ENCODE assay signal across 8 cellular contexts in the genomic region with DNA sequence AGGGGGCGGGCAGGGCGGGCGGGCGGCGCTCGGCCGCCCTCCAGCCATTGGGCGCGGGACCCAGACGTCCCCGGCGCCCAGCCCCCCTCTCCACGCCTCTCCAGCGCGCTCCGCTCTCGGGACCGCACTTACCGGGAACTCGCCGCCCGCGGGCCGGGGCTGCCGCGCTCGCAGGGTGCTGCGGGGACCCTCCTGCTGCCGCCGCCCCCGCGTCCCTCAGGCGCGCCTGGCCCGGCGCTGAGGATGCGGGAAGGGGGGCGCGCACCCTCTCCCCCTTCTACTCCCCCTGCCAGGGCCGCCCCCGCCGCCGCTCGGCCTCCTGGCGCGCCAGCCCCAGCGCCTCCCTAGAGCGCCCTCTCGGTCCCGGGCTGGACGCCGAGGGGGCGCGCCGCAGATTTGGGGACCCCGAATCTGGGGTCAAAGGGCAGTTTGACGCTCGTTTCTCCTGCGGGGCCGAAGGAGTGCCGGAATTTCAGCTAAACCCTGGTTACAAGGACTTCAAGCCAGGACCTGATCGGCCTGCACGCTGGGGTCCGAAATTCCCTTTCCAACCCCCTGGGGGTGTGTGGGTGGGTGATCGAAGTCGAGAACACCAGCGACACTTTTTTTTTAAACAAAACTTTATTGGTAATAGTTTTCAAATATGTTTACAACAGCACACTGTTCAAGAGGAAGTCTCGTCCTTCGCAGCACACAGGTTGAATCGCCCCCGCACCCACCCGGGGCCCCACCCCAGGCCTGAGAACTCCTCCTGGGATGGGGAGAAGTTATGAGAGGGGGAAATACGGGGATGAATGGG. TPM values are rescaled to one million over a fixed set of nuclear protein-coding genes. Genes with fewer than 3 reads are reported as not detected.
A peak's percentile ranks its signal among the peaks of the same experiment; 100 is the strongest.
DNase-seq lines count a peak whose midpoint lies in the region; ATAC-seq and TF ChIP-seq lines count a peak whose summit lies in the region.

No MANE protein-coding gene starts in this region.

- peaks cover 20% of the 10 kb centered on the region for H3K4me1 Mint-ChIP-seq in activated CD8-positive, alpha-beta memory T cell treated with anti-CD3 and anti-CD28 coated beads, Interleukin-2, amount 10 ng/mL, durations not matched to agents 7 days and 5 days

- peak in 1 of 2 donors; percentile 18 for TF ChIP-seq POLR2A in suprapubic skin (IDR thresholded peaks at IDR 0.05)

- peak; percentile 31 for TF ChIP-seq CTCF in BE2C (IDR thresholded peaks at IDR 0.05; ENCODE audit: low read depth, low read length)
- no peak for TF ChIP-seq CTCF in suprapubic skin (IDR thresholded peaks at IDR 0.05)

- peaks cover 19% of the 10 kb centered on the region for H3K36me3 Mint-ChIP-seq in activated CD8-positive, alpha-beta memory T cell treated with anti-CD3 and anti-CD28 coated beads, Interleukin-2, amount 10 ng/mL, durations not matched to agents 7 days and 5 days

- H3K27me3 Mint-ChIP-seq in activated CD8-positive, alpha-beta memory T cell treated with anti-CD3 and anti-CD28 coated beads, Interleukin-2, amount 10 ng/mL, durations not matched to agents 7 days and 5 days, result no peaks in the 10 kb centered on the region

- CTCF ChIA-PET in activated CD8-positive, alpha-beta memory T cell treated with anti-CD3 and anti-CD28 coated beads, Interleukin-2, amount 10 ng/mL, durations not matched to agents 7 days and 5 days (lab: Charles Lee), result interaction anchor here (0.9 to 1.5 kb wide), 6 partner anchors 9 to 209 kb away, joined by 3 read pairs; no protein-coding TSS in a partner anchor

- WGBS in suprapubic skin, result 2% methylated on average over 13 of the region's 73 CpGs

- peak; percentile 54 for ATAC-seq in GM18907 (IDR thresholded peaks at IDR 0.05; ENCODE audit: unreplicated experiment)
- peak; percentile 41 for ATAC-seq in HG03103 (IDR thresholded peaks at IDR 0.05; ENCODE audit: low read depth, unreplicated experiment)
- ATAC-seq in activated CD8-positive, alpha-beta memory T cell treated with anti-CD3 and anti-CD28 coated beads, Interleukin-2, amount 10 ng/mL, durations not matched to agents 7 days and 5 days, result peak; percentile 83

- peak overlapping the region; percentile 99 for H3K27ac Mint-ChIP-seq in activated CD8-positive, alpha-beta memory T cell treated with anti-CD3 and anti-CD28 coated beads, Interleukin-2, amount 10 ng/mL, durations not matched to agents 7 days and 5 days

- peaks cover 11% of the 10 kb centered on the region for H3K36me3 ChIP-seq in BE2C
- peaks cover 0 to 7% of the 10 kb centered on the region in 2 donors for H3K36me3 ChIP-seq in muscle layer of duodenum (ENCODE audit: control insufficient read depth in 1 of 2, insufficient read depth in 2 of 2, low read length in 2 of 2)
- H3K36me3 ChIP-seq in suprapubic skin, result peaks cover 11% of the 10 kb centered on the region

- H3K27me3 ChIP-seq in BE2C, result no peaks in the 10 kb centered on the region
- no peaks in the 10 kb centered on the region for H3K27me3 ChIP-seq in muscle layer of duodenum (ENCODE audit: low read depth, low read length)
- no peaks in the 10 kb centered on the region for H3K27me3 ChIP-seq in suprapubic skin

- TF ChIP-seq EP300 in suprapubic skin (IDR thresholded peaks at IDR 0.05), result no peak

- DNase-seq in BE2C (peak; percentile 63), NCI-H82 (lab: John Stamatoyannopoulos, UW) (peak; percentile 94), epithelial cell of prostate (ENCODE audit: low read depth, low spot score) (no peak), suprapubic skin (ENCODE audit: low spot score in 2 of 2) (peak in 1 of 2 donors; percentile 82)
- peak; percentile 67 for DNase-seq in activated CD8-positive, alpha-beta memory T cell treated with anti-CD3 and anti-CD28 coated beads, Interleukin-2, amount 10 ng/mL, durations not matched to agents 7 days and 5 days

- H3K27ac ChIP-seq in epithelial cell of prostate (peak overlapping the region; percentile 23), muscle layer of duodenum (ENCODE audit: low read length) (peak overlapping the region; percentile 72), suprapubic skin (peak overlapping the region; percentile 91)

- H3K4me3 ChIP-seq in BE2C (ENCODE audit: low read depth, low read length) (peak overlapping the region; percentile 69), muscle layer of duodenum (ENCODE audit: low read depth in 1 of 2, low read length in 2 of 2) (peak overlapping the region; percentile 76 to 81), suprapubic skin (peak overlapping the region; percentile 92)

- peaks cover 6% of the 10 kb centered on the region for H3K9me3 ChIP-seq in BE2C
- H3K9me3 ChIP-seq in muscle layer of duodenum (ENCODE audit: control insufficient read depth in 1 of 2, low read length in 2 of 2), result peaks cover 6 to 8% of the 10 kb centered on the region in 2 donors
- no peaks in the 10 kb centered on the region for H3K9me3 ChIP-seq in suprapubic skin

- peak overlapping the region; percentile 82 for H3K4me3 Mint-ChIP-seq in activated CD8-positive, alpha-beta memory T cell treated with anti-CD3 and anti-CD28 coated beads, Interleukin-2, amount 10 ng/mL, durations not matched to agents 7 days and 5 days

- H3K4me1 ChIP-seq in BE2C (no peaks in the 10 kb centered on the region), muscle layer of duodenum (ENCODE audit: control insufficient read depth in 1 of 2, insufficient read depth in 2 of 2, low read length in 2 of 2) (peaks cover 0 to 16% of the 10 kb centered on the region in 2 donors), suprapubic skin (peaks cover 23% of the 10 kb centered on the region)

- peaks cover 4% of the 10 kb centered on the region for H3K9me3 Mint-ChIP-seq in activated CD8-positive, alpha-beta memory T cell treated with anti-CD3 and anti-CD28 coated beads, Interleukin-2, amount 10 ng/mL, durations not matched to agents 7 days and 5 days (ENCODE audit: low read depth)

RNA-seq across cellular contexts. Expression of a gene that starts 0.7 kb away (rescaled TPM):
- 76.0 TPM for polyA plus RNA-seq in BE2C (2012; ENCODE audit: insufficient read depth, insufficient read length, low read depth)
- total RNA-seq in activated CD8-positive, alpha-beta memory T cell treated with anti-CD3 and anti-CD28 coated beads, Interleukin-2, amount 10 ng/mL, durations not matched to agents 7 days and 5 days, result 10 to 100 TPM; 60.4 to 81.9 TPM
- 10 to 100 TPM; 22.4 to 34.9 (median 29.1) TPM for total RNA-seq in suprapubic skin

RNA-seq across cellular contexts. Expression of a gene that starts 5.7 kb away (rescaled TPM):
- not detected for polyA plus RNA-seq in BE2C (2012; ENCODE audit: insufficient read depth, insufficient read length, low read depth)
- total RNA-seq in activated CD8-positive, alpha-beta memory T cell treated with anti-CD3 and anti-CD28 coated beads, Interleukin-2, amount 10 ng/mL, durations not matched to agents 7 days and 5 days, result not detected
- not detected for total RNA-seq in suprapubic skin

RNA-seq across cellular contexts. Expression of a gene that starts 18.7 kb away (rescaled TPM):
- 10.5 TPM for polyA plus RNA-seq in BE2C (2012; ENCODE audit: insufficient read depth, insufficient read length, low read depth)
- 1 to 10 TPM; 1.4 to 2.4 TPM for total RNA-seq in activated CD8-positive, alpha-beta memory T cell treated with anti-CD3 and anti-CD28 coated beads, Interleukin-2, amount 10 ng/mL, durations not matched to agents 7 days and 5 days
- total RNA-seq in suprapubic skin, result 10 to 100 TPM; 10.5 to 18.5 (median 15.9) TPM

RNA-seq across cellular contexts. Expression of a gene that starts 26.3 kb away (rescaled TPM):
- polyA plus RNA-seq in BE2C (2012; ENCODE audit: insufficient read depth, insufficient read length, low read depth), result 27.4 TPM
- total RNA-seq in activated CD8-positive, alpha-beta memory T cell treated with anti-CD3 and anti-CD28 coated beads, Interleukin-2, amount 10 ng/mL, durations not matched to agents 7 days and 5 days, result 10 to 100 TPM; 42.3 to 65.4 TPM
- total RNA-seq in suprapubic skin, result 10 to 100 TPM; 22.1 to 42.6 (median 31.2) TPM

RNA-seq across cellular contexts. Expression of a gene that starts 29.4 kb away (rescaled TPM):
- polyA plus RNA-seq in BE2C (2012; ENCODE audit: insufficient read depth, insufficient read length, low read depth), result 1.4 TPM
- total RNA-seq in activated CD8-positive, alpha-beta memory T cell treated with anti-CD3 and anti-CD28 coated beads, Interleukin-2, amount 10 ng/mL, durations not matched to agents 7 days and 5 days, result not detected
- not detected for total RNA-seq in suprapubic skin

Comparison
In these comparisons a context has a peak if more than half of its experiments do, and no peak if none do; other contexts are left out.
1. H3K27ac ChIP-seq: peak in every context shown above with its lines; median percentile 91 in suprapubic skin; 72 in muscle layer of duodenum; 23 in epithelial cell of prostate.